8 cellular contexts compared by ENCODE assay signal in the genomic region with DNA sequence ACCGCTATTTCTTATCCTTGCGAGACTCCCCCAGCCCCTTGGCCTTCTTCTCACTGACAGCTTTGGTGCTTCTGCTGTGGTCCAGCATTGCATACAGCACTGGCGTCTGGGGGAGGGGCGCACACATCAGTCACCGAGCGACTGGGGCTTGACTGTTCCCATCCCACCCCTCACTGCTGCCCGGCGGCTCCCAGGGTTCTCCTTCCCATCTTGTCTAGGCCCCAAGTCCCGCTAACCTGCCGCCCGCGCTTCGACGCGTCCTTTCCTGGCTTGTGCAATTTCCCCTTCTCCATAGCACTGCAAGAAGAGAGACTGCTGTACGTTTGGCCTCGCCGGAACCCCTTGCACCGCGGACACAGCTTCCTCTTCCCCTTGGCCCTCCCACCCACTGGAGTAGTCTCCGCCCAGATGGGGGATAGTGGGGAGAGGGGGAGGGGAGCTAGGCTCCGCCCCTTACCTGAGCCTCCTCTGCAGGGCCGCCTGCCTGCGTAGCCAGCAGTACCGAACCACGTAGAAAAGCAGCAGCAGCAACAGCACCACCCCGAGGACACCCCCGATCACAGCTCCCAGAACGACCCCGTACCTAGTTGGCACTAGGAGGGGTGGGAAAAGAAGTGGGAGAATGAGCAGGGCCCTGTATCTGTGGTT. TPM values are rescaled to one million over a fixed set of nuclear protein-coding genes. Genes with fewer than 3 reads are reported as not detected.
DNase-seq lines count a peak whose midpoint lies in the region; ATAC-seq and TF ChIP-seq lines count a peak whose summit lies in the region.

No MANE protein-coding gene starts in this region.

- H2AFZ ChIP-seq in IMR-90 (replicated peaks; ENCODE audit: low read length, poor library complexity): peak overlapping the region; percentile 89
- peak overlapping the region; percentile 93 for H2AFZ ChIP-seq in SK-N-SH (ENCODE audit: low read depth)

- no peak overlapping the region for H2BK20ac ChIP-seq in IMR-90 (ENCODE audit: low read depth, low read length)

- peak overlapping the region; percentile 82 to 98 for H4K8ac ChIP-seq in IMR-90 (ENCODE audit: low read depth in 2 of 2, low read length in 2 of 2)

- no peaks in the 10 kb centered on the region for H3K9me2 ChIP-seq in SK-N-SH

- H3K18ac ChIP-seq in IMR-90 (ENCODE audit: low read depth, low read length): no peak overlapping the region; the same call in 1 of the 2 replicates

- no peak overlapping the region for H2BK15ac ChIP-seq in IMR-90 (ENCODE audit: low read depth, low read length)

- no peaks in the 10 kb centered on the region for H3K27me3 Mint-ChIP-seq in activated naive CD8-positive, alpha-beta T cell treated with anti-CD3 and anti-CD28 coated beads, Interleukin-2, amount 10 ng/mL, durations not matched to agents 7 days and 5 days

- dilution Hi-C loops in IMR-90 (cut with HindIII; ENCODE audit: low sequenced_read_pairs, unreplicated experiment): no loop called here

- H3K27me3 ChIP-seq in IMR-90 (ENCODE audit: control insufficient read depth, insufficient read depth, low read length) (peaks cover 5% of the 10 kb centered on the region; the same call in 1 of the 2 replicates), SK-N-SH (ENCODE audit: insufficient read depth) (no peaks in the 10 kb centered on the region), upper lobe of left lung (no peaks in the 10 kb centered on the region)

- no peaks in the 10 kb centered on the region for H3K79me2 ChIP-seq in SK-N-SH (ENCODE audit: insufficient read depth)

- TF ChIP-seq RAD21 in IMR-90 (IDR thresholded peaks at IDR 0.05; ENCODE audit: low read length) (no peak), SK-N-SH (IDR thresholded peaks at IDR 0.05; ENCODE audit: low read length) (peak; percentile 32)

- H2BK5ac ChIP-seq in IMR-90 (ENCODE audit: low read depth, low read length, poor library complexity, severe bottlenecking): no peak overlapping the region

- ATAC-seq in IMR-90 (ENCODE audit: low read depth) (peak; percentile 65), left ventricle myocardium superior (peak; percentile 95), upper lobe of left lung (ENCODE audit: low FRiP score in 2 of 2) (peak; percentile 96 to 97)
- peak; percentile 91 for ATAC-seq in activated naive CD8-positive, alpha-beta T cell treated with anti-CD3 and anti-CD28 coated beads, Interleukin-2, amount 10 ng/mL, durations not matched to agents 7 days and 5 days (ENCODE audit: low read depth)

- H3K9me1 ChIP-seq in IMR-90 (ENCODE audit: insufficient read depth, low read length): peaks cover 7% of the 10 kb centered on the region; the same call in 1 of the 2 replicates

- H2AK5ac ChIP-seq in IMR-90 (ENCODE audit: low read depth, low read length): no peak overlapping the region

- H3K4me1 ChIP-seq in IMR-90 (ENCODE audit: control insufficient read depth, insufficient read depth, low read length): peaks cover 10% of the 10 kb centered on the region; the same call in 1 of the 2 replicates
- peaks cover 0 to 11% of the 10 kb centered on the region in 2 experiments; a peak in 2 of 4 replicates for H3K4me1 ChIP-seq in SK-N-SH (ENCODE audit: control insufficient read depth in 1 of 2, insufficient read depth in 2 of 2, low read depth in 1 of 2, low read length in 1 of 2)
- H3K4me1 ChIP-seq in upper lobe of left lung: peaks cover 19 to 33% (median 26%) of the 10 kb centered on the region in 4 donors

- no TSS peak for BruUV-seq in IMR-90 (replicated peaks; lab: Mats Ljungman, UMichigan)

- no peak overlapping the region for H2BK120ac ChIP-seq in IMR-90 (ENCODE audit: low read depth, low read length)

- H3K36me3 ChIP-seq in IMR-90 (ENCODE audit: control insufficient read depth, insufficient read depth, low read length): no peaks in the 10 kb centered on the region
- no peaks in the 10 kb centered on the region for H3K36me3 ChIP-seq in SK-N-SH (replicated peaks in 1 of 2; ENCODE audit: control insufficient read depth in 1 of 2, insufficient read depth in 2 of 2, low read length in 1 of 2)
- no peaks in the 10 kb centered on the region for H3K36me3 ChIP-seq in upper lobe of left lung

- H3K4me3 ChIP-seq in IMR-90 (ENCODE audit: insufficient read depth, low read depth, low read length): peak overlapping the region; percentile 46
- peak overlapping the region; percentile 71 to 79 for H3K4me3 ChIP-seq in SK-N-SH (ENCODE audit: low read depth in 2 of 2, low read length in 1 of 2)
- peak overlapping the region; percentile 3 to 84 (median 68) for H3K4me3 ChIP-seq in upper lobe of left lung

- no peak overlapping the region for H3K56ac ChIP-seq in IMR-90 (ENCODE audit: extremely low read depth, insufficient read depth, low read length)

- DNase-seq in AG08395 (ENCODE audit: low spot score): peak; percentile 58
- peak; percentile 82 for DNase-seq in GM19238 (ENCODE audit: insufficient read length, low spot score)
- DNase-seq in IMR-90: peak; percentile 21
- DNase-seq in SK-N-SH: peak; percentile 91
- DNase-seq in activated naive CD8-positive, alpha-beta T cell treated with anti-CD3 and anti-CD28 coated beads, Interleukin-2, amount 10 ng/mL, durations not matched to agents 7 days and 5 days: peak; percentile 87
- peak; percentile 83 for DNase-seq in left ventricle myocardium superior
- peak; percentile 93 for DNase-seq in posterior vena cava (ENCODE audit: low spot score)
- peak; percentile 88 to 95 for DNase-seq in upper lobe of left lung

- H3K9ac ChIP-seq in IMR-90 (ENCODE audit: low read depth, low read length) (peak overlapping the region; percentile 37), SK-N-SH (peak overlapping the region; percentile 62)

- peaks cover 28% of the 10 kb centered on the region for H3K4me1 Mint-ChIP-seq in activated naive CD8-positive, alpha-beta T cell treated with anti-CD3 and anti-CD28 coated beads, Interleukin-2, amount 10 ng/mL, durations not matched to agents 7 days and 5 days

- TF ChIP-seq POLR2A in IMR-90 (IDR thresholded peaks at IDR 0.05; ENCODE audit: low read depth, low read length) (no peak), upper lobe of left lung (IDR thresholded peaks at IDR 0.05) (peak in 2 of 4 donors; percentile 69 to 86)

- no peak for TF ChIP-seq CTCF in IMR-90 (conservative IDR thresholded peaks at IDR 0.05; ENCODE audit: low read depth, low read length)
- peak; percentile 29 for TF ChIP-seq CTCF in SK-N-SH (IDR thresholded peaks at IDR 0.05)
- TF ChIP-seq CTCF in upper lobe of left lung (IDR thresholded peaks at IDR 0.05): peak in 3 of 6 experiments; percentile 31 to 43 (median 39)

- H3K4me3 Mint-ChIP-seq in activated naive CD8-positive, alpha-beta T cell treated with anti-CD3 and anti-CD28 coated beads, Interleukin-2, amount 10 ng/mL, durations not matched to agents 7 days and 5 days: peak overlapping the region; percentile 99

- 0 out of 2 replicates have a peak overlapping the region, but pooled peaks have one; percentile 6 for H3K14ac ChIP-seq in IMR-90 (replicated peaks; ENCODE audit: low read depth, low read length)

- H3K79me1 ChIP-seq in IMR-90 (ENCODE audit: low read depth in 1 of 2, low read length in 2 of 2): no peaks in the 10 kb centered on the region; a peak in 1 of 4 replicates

- H3F3A ChIP-seq in SK-N-SH (replicated peaks; ENCODE audit: insufficient read depth): peaks cover 8% of the 10 kb centered on the region

- in situ Hi-C loops in IMR-90 (cut with MboI; ENCODE audit: low sequenced_read_pairs): no loop called here

- peak overlapping the region; percentile 38; the same call in 1 of the 2 replicates for H4K5ac ChIP-seq in IMR-90 (ENCODE audit: low read depth, low read length)

- no peak overlapping the region for H3K23ac ChIP-seq in IMR-90 (ENCODE audit: low read depth, low read length)

- intact Hi-C loops in IMR-90 (cut with micrococcal nuclease): no loop called here
- intact Hi-C loops in left ventricle myocardium superior (cut with micrococcal nuclease): loop anchor here (10.0 kb wide), 1 partner anchor 81 kb away; a partner anchor contains a TSS
- intact Hi-C loops in posterior vena cava (cut with DNase I): no loop called here

- peak overlapping the region; percentile 59 for H3K4ac ChIP-seq in IMR-90 (ENCODE audit: low read depth, low read length)

- H4K20me1 ChIP-seq in IMR-90 (ENCODE audit: insufficient read depth, low read length) (no peaks in the 10 kb centered on the region), SK-N-SH (ENCODE audit: insufficient read depth) (no peaks in the 10 kb centered on the region)

- no peak overlapping the region for H3K27ac ChIP-seq in IMR-90 (ENCODE audit: insufficient read depth, low read length)
- 0 out of 4 replicates have a peak overlapping the region, but pooled peaks of 1 of the 2 experiments have one; percentile 8 for H3K27ac ChIP-seq in SK-N-SH (ENCODE audit: low read depth in 2 of 2, low read length in 1 of 2)
- peak overlapping the region; percentile 55 to 90 (median 78) for H3K27ac ChIP-seq in upper lobe of left lung

- CTCF ChIA-PET in IMR-90 (lab: Yijun Ruan, JAX) (no interaction called here), SK-N-SH (lab: Yijun Ruan, JAX) (interaction anchor here (0.9 to 2.7 kb wide), 15 partner anchors 9 to 114 kb away, joined by 3 to 16 read pairs (median 4); a partner anchor contains a TSS)

- no peaks in the 10 kb centered on the region for H3K9me3 Mint-ChIP-seq in activated naive CD8-positive, alpha-beta T cell treated with anti-CD3 and anti-CD28 coated beads, Interleukin-2, amount 10 ng/mL, durations not matched to agents 7 days and 5 days

- no peaks in the 10 kb centered on the region for H3K9me3 ChIP-seq in IMR-90 (ENCODE audit: control insufficient read depth, insufficient read depth, low read length)
- H3K9me3 ChIP-seq in SK-N-SH: no peaks in the 10 kb centered on the region
- no peaks in the 10 kb centered on the region for H3K9me3 ChIP-seq in upper lobe of left lung

- TF ChIP-seq EP300 in SK-N-SH (IDR thresholded peaks at IDR 0.05; ENCODE audit: borderline replicate concordance in 1 of 2, low read depth in 1 of 2, low read length in 1 of 2): no peak
- no peak for TF ChIP-seq EP300 in upper lobe of left lung (IDR thresholded peaks at IDR 0.05)

- H3K27ac Mint-ChIP-seq in activated naive CD8-positive, alpha-beta T cell treated with anti-CD3 and anti-CD28 coated beads, Interleukin-2, amount 10 ng/mL, durations not matched to agents 7 days and 5 days: peak overlapping the region; percentile 99

- H3K4me2 ChIP-seq in IMR-90 (ENCODE audit: low read depth, low read length) (peak overlapping the region; percentile 64), SK-N-SH (peak overlapping the region; percentile 91)

- peak overlapping the region; percentile 50; the same call in 1 of the 2 replicates for H4K91ac ChIP-seq in IMR-90 (ENCODE audit: insufficient read depth, low read depth, low read length)

- POLR2A ChIA-PET in IMR-90 (lab: Charles Lee; ENCODE audit: unreplicated experiment) (no interaction called here), SK-N-SH (lab: Yijun Ruan, JAX) (interaction anchor here (0.7 to 1.6 kb wide), 5 partner anchors 8 to 109 kb away, joined by 3 to 16 read pairs (median 4); a partner anchor contains a TSS)
- POLR2A ChIA-PET in activated naive CD8-positive, alpha-beta T cell treated with anti-CD3 and anti-CD28 coated beads, Interleukin-2, amount 10 ng/mL, durations not matched to agents 7 days and 5 days (lab: Charles Lee): interaction anchor here (0.6 to 4.0 kb wide), 12 partner anchors 8 to 510 kb away, joined by 3 to 22 read pairs (median 5); a partner anchor contains a TSS

- H2AK9ac ChIP-seq in IMR-90 (replicated peaks; ENCODE audit: low read depth, low read length, poor library complexity): peak overlapping the region; percentile 60

- H3K36me3 Mint-ChIP-seq in activated naive CD8-positive, alpha-beta T cell treated with anti-CD3 and anti-CD28 coated beads, Interleukin-2, amount 10 ng/mL, durations not matched to agents 7 days and 5 days: peaks cover 2% of the 10 kb centered on the region

- 2% methylated on average over 11 of the region's 30 CpGs; no CpG with 5 or more reads in 1 of the 2 experiments for WGBS in IMR-90 (ENCODE audit: extremely low coverage in 2 of 2, insufficient read length in 1 of 2), 2 experiments
- WGBS in SK-N-SH (ENCODE audit: low lambda C conversion rate): 33% methylated on average over 29 of the region's 30 CpGs
- 1 to 2% methylated on average over 19 to 27 of the region's 30 CpGs for WGBS in upper lobe of left lung, 2 donors

RNA-seq across cellular contexts. Expression of a gene that starts 3.8 kb away (rescaled TPM):
- 0.18 and 0.28 TPM in 2 replicates for total RNA-seq in IMR-90 (2012; rRNA removed)
- polyA plus RNA-seq in IMR-90 (2012; rRNA removed): 0.80 and 0.96 TPM in 2 replicates
- polyA plus RNA-seq in IMR-90 (2012; cell fraction: cytosol; rRNA removed): 1.0 and 2.2 TPM in 2 replicates
- polyA plus RNA-seq in IMR-90 (2012; cell fraction: nucleus; rRNA removed; ENCODE audit: low replicate concordance): 1.4 and 2.4 TPM in 2 replicates
- 2.4 and 2.9 TPM in 2 replicates for polyA plus RNA-seq in SK-N-SH (2012; rRNA removed)
- 1.4 and 1.5 TPM in 2 replicates for polyA plus RNA-seq in SK-N-SH (2012; cell fraction: cytosol; rRNA removed)
- 3.1 and 4.6 TPM in 2 replicates for polyA plus RNA-seq in SK-N-SH (2012; cell fraction: nucleus; rRNA removed)
- total RNA-seq in activated naive CD8-positive, alpha-beta T cell treated with anti-CD3 and anti-CD28 coated beads, Interleukin-2, amount 10 ng/mL, durations not matched to agents 7 days and 5 days: 1 to 10 TPM; 8.4 to 9.5 TPM
- total RNA-seq in left ventricle myocardium superior: 3.8 TPM
- 1 to 10 TPM; 1.3 to 1.5 TPM for total RNA-seq in posterior vena cava
- 1 to 10 TPM; 1.5 to 6.9 (median 4.0) TPM for total RNA-seq in upper lobe of left lung

RNA-seq across cellular contexts. Expression of a gene that starts 8.2 kb away (rescaled TPM):
- total RNA-seq in IMR-90 (2012; rRNA removed): 36.1 and 158 TPM in 2 replicates
- polyA plus RNA-seq in IMR-90 (2012; rRNA removed): 155 and 235 TPM in 2 replicates
- polyA plus RNA-seq in IMR-90 (2012; cell fraction: cytosol; rRNA removed): 273 and 610 TPM in 2 replicates
- 64.5 and 123 TPM in 2 replicates for polyA plus RNA-seq in IMR-90 (2012; cell fraction: nucleus; rRNA removed; ENCODE audit: low replicate concordance)
- polyA plus RNA-seq in SK-N-SH (2012; rRNA removed): 195 and 341 TPM in 2 replicates
- polyA plus RNA-seq in SK-N-SH (2012; cell fraction: cytosol; rRNA removed): 267 and 290 TPM in 2 replicates
- polyA plus RNA-seq in SK-N-SH (2012; cell fraction: nucleus; rRNA removed): 75.6 and 92.6 TPM in 2 replicates
- total RNA-seq in activated naive CD8-positive, alpha-beta T cell treated with anti-CD3 and anti-CD28 coated beads, Interleukin-2, amount 10 ng/mL, durations not matched to agents 7 days and 5 days: 100 to 1,000 TPM; 148 to 150 TPM
- 415 TPM for total RNA-seq in left ventricle myocardium superior
- 100 to 1,000 TPM; 119 to 123 TPM for total RNA-seq in posterior vena cava
- total RNA-seq in upper lobe of left lung: 100 to 1,000 TPM in 2 of 6 donors, 10 to 100 TPM in 4; 17.7 to 159 (median 66.7) TPM

RNA-seq across cellular contexts. Expression of a gene that starts 47.5 kb away (rescaled TPM):
- total RNA-seq in IMR-90 (2012; rRNA removed) (not detected in 2 replicates), left ventricle myocardium superior (0.17 TPM), posterior vena cava (1 to 10 TPM; 3.0 to 4.6 TPM), upper lobe of left lung (1 to 10 TPM; 1.0 to 8.1 (median 5.0) TPM)
- polyA plus RNA-seq in IMR-90 (2012; rRNA removed) (not detected in 2 replicates), SK-N-SH (2012; rRNA removed) (not detected in 2 replicates)
- not detected in 2 replicates for polyA plus RNA-seq in IMR-90 (2012; cell fraction: cytosol; rRNA removed)
- not detected in 2 replicates for polyA plus RNA-seq in IMR-90 (2012; cell fraction: nucleus; rRNA removed; ENCODE audit: low replicate concordance)
- 0.04 TPM in 1 of 2 replicates, not detected in the other for polyA plus RNA-seq in SK-N-SH (2012; cell fraction: cytosol; rRNA removed)
- not detected in 2 replicates for polyA plus RNA-seq in SK-N-SH (2012; cell fraction: nucleus; rRNA removed)
- 1 to 10 TPM in 1 of 2 experiments, under 1 TPM in 1; 0.91 to 1.1 TPM for total RNA-seq in activated naive CD8-positive, alpha-beta T cell treated with anti-CD3 and anti-CD28 coated beads, Interleukin-2, amount 10 ng/mL, durations not matched to agents 7 days and 5 days

Comparison
In these comparisons a context has a peak if more than half of its experiments do, and no peak if none do; other contexts are left out.
1. DNase-seq: peak in every context shown above with its lines; median percentile 93 in posterior vena cava; 92 in upper lobe of left lung; 91 in SK-N-SH; 87 in activated naive CD8-positive, alpha-beta T cell treated with anti-CD3 and anti-CD28 coated beads, Interleukin-2, amount 10 ng/mL, durations not matched to agents 7 days and 5 days; 83 in left ventricle myocardium superior; 82 in GM19238; 58 in AG08395; 21 in IMR-90.